In genomic region chr10:80530251-80530650, GRCh38 we compare ENCODE assay signal across 8 cellular contexts. TPM values are rescaled to one million over a fixed set of nuclear protein-coding genes. Genes with fewer than 3 reads are reported as not detected.
DNase-seq lines count a peak whose midpoint lies in the region; ATAC-seq and TF ChIP-seq lines count a peak whose summit lies in the region.

No MANE protein-coding gene starts in this region.

- no peak overlapping the region for H3K27ac Mint-ChIP-seq in nephron progenitor cell

- peak; percentile 47 for ATAC-seq in GM18861 (IDR thresholded peaks at IDR 0.05; ENCODE audit: unreplicated experiment)

- H3K36me3 ChIP-seq in cardiac muscle cell: no peaks in the 10 kb centered on the region

- H3K27me3 ChIP-seq in cardiac muscle cell: no peaks in the 10 kb centered on the region

- H3K4me1 ChIP-seq in cardiac muscle cell (ENCODE audit: low read depth): no peaks in the 10 kb centered on the region

- H3K9me3 ChIP-seq in cardiac muscle cell (ENCODE audit: low read depth): no peaks in the 10 kb centered on the region

- H3K36me3 Mint-ChIP-seq in nephron progenitor cell (ENCODE audit: low read depth): peaks cover 12% of the 10 kb centered on the region

- H3K27me3 Mint-ChIP-seq in nephron progenitor cell (ENCODE audit: low read depth, poor library complexity): peaks cover 12% of the 10 kb centered on the region

- H3K9me3 Mint-ChIP-seq in nephron progenitor cell: peaks cover 11% of the 10 kb centered on the region

- no peak overlapping the region for H3K27ac ChIP-seq in 22Rv1
- H3K27ac ChIP-seq in cardiac muscle cell: no peak overlapping the region

- H3K4me3 Mint-ChIP-seq in nephron progenitor cell: no peak overlapping the region

- H3K4me3 ChIP-seq in cardiac muscle cell: no peak overlapping the region

- TF ChIP-seq CTCF in 22Rv1 (IDR thresholded peaks at IDR 0.05): peak; percentile 12; the same call in 1 of the 2 replicates
- TF ChIP-seq CTCF in cardiac muscle cell (IDR thresholded peaks at IDR 0.05; ENCODE audit: low read depth, low read length): peak; percentile 32
- no peak for TF ChIP-seq CTCF in nephron progenitor cell (IDR thresholded peaks at IDR 0.05)

- DNase-seq in Kasumi-1 (lab: John Stamatoyannopoulos, UW): peak; percentile 72 to 77
- DNase-seq in activated CD8-positive, alpha-beta memory T cell treated with anti-CD3 and anti-CD28 coated beads for 24 hours: peak; percentile 73
- peak in 1 of 2 donors; percentile 38 for DNase-seq in cardiac muscle cell (ENCODE audit: low read depth in 1 of 2, low spot score in 1 of 2)
- peak; percentile 25 for DNase-seq in stimulated activated naive CD4-positive, alpha-beta T cell treated with Interleukin-2 at 50 U/mL for 16 hours (lab: John Stamatoyannopoulos, UW)
- no peak for DNase-seq in nephron progenitor cell
- no peak for DNase-seq in occipital lobe (lab: John Stamatoyannopoulos, UW)

- peaks cover 25% of the 10 kb centered on the region for H3K4me1 Mint-ChIP-seq in nephron progenitor cell

RNA-seq across cellular contexts. Expression of gene SH2D4B, which starts 7.5 kb away (rescaled TPM):
- total RNA-seq in cardiac muscle cell: 0.18 TPM in 1 of 2 replicates, not detected in the other
- polyA plus RNA-seq in cardiac muscle cell: not detected in 2 replicates
- 1.4 TPM for total RNA-seq in occipital lobe

Comparison
In these comparisons a context has a peak if more than half of its experiments do, and no peak if none do; other contexts are left out.
1. DNase-seq: peak in Kasumi-1 (2 of 2), activated CD8-positive, alpha-beta memory T cell treated with anti-CD3 and anti-CD28 coated beads for 24 hours (single experiment) and stimulated activated naive CD4-positive, alpha-beta T cell treated with Interleukin-2 at 50 U/mL for 16 hours (single experiment); none in nephron progenitor cell (single experiment) and occipital lobe (single experiment).